8 cellular contexts compared by ENCODE assay signal in the genomic region with DNA sequence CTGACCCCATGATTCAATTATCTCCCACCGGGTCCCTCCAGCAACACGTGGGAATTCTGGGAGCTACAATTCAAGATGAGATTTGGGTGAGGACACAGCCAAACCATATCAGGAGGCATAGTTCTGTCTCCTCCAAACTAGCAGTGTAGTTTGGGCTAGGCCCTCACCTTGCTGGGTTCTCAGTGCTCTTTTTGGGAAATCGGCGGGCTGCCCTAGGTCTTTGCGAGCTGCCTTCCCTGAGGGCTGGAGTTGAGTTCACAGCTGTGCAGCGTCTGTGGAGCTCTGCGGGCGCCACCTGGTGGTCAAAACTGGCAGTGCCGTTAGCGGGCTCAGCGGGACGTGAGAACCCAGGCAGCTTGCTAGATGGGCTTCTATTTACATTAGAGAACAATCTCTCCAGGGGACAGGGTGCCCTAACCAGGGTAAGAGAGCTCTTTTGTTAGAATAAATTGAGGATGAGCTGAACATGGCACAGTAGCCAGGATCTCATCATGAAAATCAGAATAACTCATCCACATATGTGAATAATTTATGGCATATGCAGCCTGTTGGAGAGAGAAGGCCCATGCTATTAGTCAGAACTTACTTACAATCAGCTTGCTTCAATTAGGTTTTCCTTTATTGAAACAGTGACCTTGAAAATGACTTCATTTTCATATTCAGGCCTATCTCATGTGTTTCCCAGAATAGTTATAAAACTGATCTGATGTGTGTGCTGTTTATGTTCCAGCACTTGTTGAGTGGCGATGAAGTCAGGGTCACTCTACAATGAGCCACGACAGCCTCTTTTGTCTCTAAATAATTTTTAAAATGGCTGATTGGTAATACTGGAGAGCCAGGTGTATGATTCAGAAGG. TPM values are rescaled to one million over a fixed set of nuclear protein-coding genes. Genes with fewer than 3 reads are reported as not detected.
A peak's percentile ranks its signal among the peaks of the same experiment; 100 is the strongest.
DNase-seq lines count a peak whose midpoint lies in the region; ATAC-seq and TF ChIP-seq lines count a peak whose summit lies in the region.

No MANE protein-coding gene starts in this region.

- H3K36me3 ChIP-seq in HCT116 (ENCODE audit: control insufficient read depth in 1 of 2, insufficient read depth in 2 of 2, low read length in 2 of 2) = no peaks in the 10 kb centered on the region
- H3K36me3 ChIP-seq in parathyroid adenoma (ENCODE audit: control insufficient read depth, insufficient read depth, low read length) = no peaks in the 10 kb centered on the region
- no peaks in the 10 kb centered on the region for H3K36me3 ChIP-seq in transverse colon

- no peak overlapping the region for H3K9ac ChIP-seq in HCT116 (ENCODE audit: low read length)
- H3K9ac ChIP-seq in parathyroid adenoma = no peak overlapping the region

- WGBS in transverse colon (ENCODE audit: low coverage in 1 of 2), 2 donors = 27 to 70% methylated on average over 3 to 12 of the region's 14 CpGs

- TF ChIP-seq RAD21 in HCT116 (IDR thresholded peaks at IDR 0.05; ENCODE audit: low read depth) = peak; percentile 73

- H3K4me2 ChIP-seq in HCT116 (ENCODE audit: low read length) (peak overlapping the region; percentile 45), parathyroid adenoma (ENCODE audit: low read length) (no peak overlapping the region)

- in situ Hi-C loops in transverse colon (cut with MboI; ENCODE audit: low pct_ligation_motif_present in 1 of 4, low pct_unique_long_range_greater_than_20kb in 1 of 4, low sequenced_read_pairs in 3 of 4) = loop anchor here in 2 of 4 donors (10.0 kb wide), 2 partner anchors 95 to 215 kb away; no protein-coding TSS in a partner anchor

- ATAC-seq in HCT116 = peak; percentile 98

- RAD21 ChIA-PET in HCT116 (lab: Charles Lee; ENCODE audit: low non-redundant PET in 1 of 2, low total read pairs in 2 of 2, uncharacterized antibody in 2 of 2, unreplicated experiment in 2 of 2) = interaction anchor here (0.8 to 1.4 kb wide), 5 partner anchors 9 to 216 kb away, joined by 3 to 8 read pairs (median 5); partner anchors contain the start of gene ENOSF1 (in 1 of the 2)

- POLR2A ChIA-PET in HCT116 (lab: Charles Lee) = interaction anchor here (0.5 to 1.2 kb wide), 4 partner anchors 9 to 207 kb away, joined by 3 to 4 read pairs (median 3); partner anchors contain the start of gene ENOSF1

- H3K27ac ChIP-seq in HCT116 (ENCODE audit: low read depth, low read length) = no peak overlapping the region
- H3K27ac ChIP-seq in parathyroid adenoma = no peak overlapping the region
- no peak overlapping the region for H3K27ac ChIP-seq in transverse colon

- intact Hi-C loops in HCT116 (cut with micrococcal nuclease) (loop anchor here (1.0 to 10.0 kb wide), 3 partner anchors 97 to 555 kb away; no protein-coding TSS in a partner anchor), transverse colon (cut with DNase I; ENCODE audit: low total_unique reads) (loop anchor here (10.0 kb wide), 1 partner anchor 215 kb away; no protein-coding TSS in a partner anchor)

- H2AFZ ChIP-seq in HCT116 (ENCODE audit: low read depth, low read length, poor library complexity, severe bottlenecking) (peak overlapping the region; percentile 60), parathyroid adenoma (peak overlapping the region; percentile 61)

- H3K27me3 ChIP-seq in HCT116 (ENCODE audit: insufficient read depth, low read length) (no peaks in the 10 kb centered on the region), parathyroid adenoma (ENCODE audit: control insufficient read depth, insufficient read depth, low read length) (no peaks in the 10 kb centered on the region), transverse colon (no peaks in the 10 kb centered on the region)

- TF ChIP-seq EP300 in transverse colon (IDR thresholded peaks at IDR 0.05; ENCODE audit: low read depth) = no peak

- H4K20me1 ChIP-seq in HCT116 (ENCODE audit: insufficient read depth) = no peaks in the 10 kb centered on the region

- TF ChIP-seq CTCF in GM10266 (IDR thresholded peaks at IDR 0.05; ENCODE audit: control insufficient read depth, insufficient read depth, low read depth, missing control alignments) (peak; percentile 84), HCT116 (IDR thresholded peaks at IDR 0.05 in 2 of 3, conservative IDR thresholded peaks at IDR 0.05 in 1 of 3; ENCODE audit: borderline replicate concordance in 1 of 3, insufficient read depth in 1 of 3, low read depth in 2 of 3, low read length in 2 of 3) (peak; percentile 78 to 96 (median 93); a peak in 5 of 6 replicates), parathyroid adenoma (IDR thresholded peaks at IDR 0.05) (peak; percentile 98), transverse colon (IDR thresholded peaks at IDR 0.05) (peak; percentile 86 to 99 (median 98))

- no peak overlapping the region for H3K4me3 ChIP-seq in HCT116 (replicated peaks in 1 of 2; ENCODE audit: low read depth in 1 of 2, low read length in 2 of 2)
- H3K4me3 ChIP-seq in parathyroid adenoma (ENCODE audit: low read depth, low read length) = no peak overlapping the region
- no peak overlapping the region for H3K4me3 ChIP-seq in transverse colon

- H3K79me2 ChIP-seq in HCT116 (ENCODE audit: insufficient read depth, low read length) (no peaks in the 10 kb centered on the region), parathyroid adenoma (no peaks in the 10 kb centered on the region)

- no TSS peak for BruUV-seq in HCT116 (replicated peaks; lab: Mats Ljungman, UMichigan)

- H3K9me3 ChIP-seq in HCT116 (ENCODE audit: control insufficient read depth in 1 of 2, insufficient read depth in 1 of 2, low read depth in 1 of 2, low read length in 2 of 2) = no peaks in the 10 kb centered on the region
- H3K9me3 ChIP-seq in parathyroid adenoma (ENCODE audit: control insufficient read depth, low read length) = no peaks in the 10 kb centered on the region
- no peaks in the 10 kb centered on the region for H3K9me3 ChIP-seq in transverse colon

- DNase-seq in GM10266 (ENCODE audit: extremely low spot score) (peak; percentile 82), HCT116 (ENCODE audit: low read depth, low spot score) (peak; percentile 68), M059J (ENCODE audit: low read depth) (peak; percentile 70), SHP77 treated with DMSO at 0.1 percent for 48 hours (lab: John Stamatoyannopoulos, UW) (peak; percentile 70), germinal center (ENCODE audit: low spot score) (peak; percentile 75), transverse colon (peak; percentile 89)
- DNase-seq in activated effector memory CD4-positive, alpha-beta T cell treated with anti-CD3 and anti-CD28 coated beads, Interleukin-2, amount 50 U/mL, for 16 hours = peak; percentile 95

- peaks cover 7 to 34% of the 10 kb centered on the region in 2 experiments for H3K4me1 ChIP-seq in HCT116 (ENCODE audit: control insufficient read depth in 1 of 2, insufficient read depth in 2 of 2, low read length in 2 of 2)
- peaks cover 3% of the 10 kb centered on the region for H3K4me1 ChIP-seq in parathyroid adenoma
- peaks cover 0 to 3% (median 0%) of the 10 kb centered on the region in 4 donors for H3K4me1 ChIP-seq in transverse colon

- TF ChIP-seq POLR2A in HCT116 (IDR thresholded peaks at IDR 0.05; ENCODE audit: borderline replicate concordance, extremely low read depth, insufficient read depth, insufficient read length) (no peak), transverse colon (IDR thresholded peaks at IDR 0.05) (no peak)

- H3K9me2 ChIP-seq in HCT116 (ENCODE audit: insufficient read depth) = no peaks in the 10 kb centered on the region

- CTCF ChIA-PET in HCT116 (lab: Charles Lee) = interaction anchor here (0.6 to 4.5 kb wide), 19 partner anchors 9 to 1708 kb away, joined by 3 to 72 read pairs (median 5); partner anchors contain the start of genes ENOSF1 and TYMS

TF ChIP-seq in HCT116, 20 proteins besides CTCF, POLR2A, EP300 and RAD21 (continues in another document):
- TF ChIP-seq ZBTB33 (IDR thresholded peaks at IDR 0.05; ENCODE audit: extremely low read depth, insufficient replicate concordance, low read length) (no peak), FOSL1 (IDR thresholded peaks at IDR 0.05; ENCODE audit: low read depth) (no peak), MAX (IDR thresholded peaks at IDR 0.05) (no peak), ZNF274 (IDR thresholded peaks at IDR 0.05; ENCODE audit: low read depth, low read length) (no peak)

RNA-seq across cellular contexts. Expression of gene YES1, which starts 27.4 kb away (rescaled TPM):
- total RNA-seq in HCT116 (2021; ENCODE audit: unreplicated experiment) = 84.5 TPM
- 22.0 and 26.0 TPM in 2 replicates for polyA plus RNA-seq in HCT116 (2012)
- 127 and 160 TPM in 2 replicates for total RNA-seq in M059J (2014; rRNA removed; shearing (Covaris generic))
- 100 to 1,000 TPM in 2 of 4 donors, 10 to 100 TPM in 2; 49.4 to 128 (median 96.0) TPM for total RNA-seq in transverse colon
